In the genomic region with DNA sequence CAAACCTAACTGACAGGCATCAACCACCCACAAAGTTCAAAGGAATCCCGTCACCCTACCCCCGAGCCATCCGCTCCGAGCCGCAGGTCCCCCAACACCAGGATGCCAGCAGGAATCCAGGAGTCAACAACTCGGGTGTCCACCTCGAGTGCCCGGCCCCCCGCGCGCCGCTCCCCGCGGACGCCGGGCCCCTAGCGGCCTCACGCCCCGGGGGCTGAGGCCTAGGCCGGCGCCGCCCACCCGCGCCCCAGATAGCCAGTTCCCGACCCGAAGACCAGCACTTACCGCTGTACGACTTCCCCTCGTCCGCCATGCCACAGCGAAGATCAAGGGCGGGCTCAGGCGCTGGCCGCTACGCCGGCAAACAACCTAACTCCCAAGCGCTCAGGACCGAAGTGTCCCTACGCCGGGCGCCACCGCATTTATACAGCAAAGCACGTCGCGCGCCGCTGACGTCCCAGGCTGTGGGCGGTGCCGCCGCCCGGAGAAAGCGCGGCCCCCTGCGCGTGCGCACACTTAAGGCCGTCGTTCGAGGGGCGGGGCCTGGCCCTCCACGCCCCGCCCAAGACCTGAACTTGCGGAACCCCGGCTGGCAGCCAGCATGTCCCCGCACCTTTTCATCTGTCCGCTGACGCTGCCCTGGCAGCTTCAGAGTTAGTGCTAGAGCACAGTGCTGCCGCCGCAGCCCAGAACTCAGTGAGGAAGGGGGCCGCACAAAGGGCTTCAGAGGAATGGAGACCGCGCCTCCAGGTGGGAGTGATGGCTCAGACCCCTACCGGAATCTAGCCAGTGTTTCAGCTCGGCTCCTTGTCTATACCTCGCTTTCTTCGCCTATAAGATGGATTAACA, we compare ENCODE assay signal across 8 cellular contexts. TPM values are rescaled to one million over a fixed set of nuclear protein-coding genes. Genes with fewer than 3 reads are reported as not detected.
A peak's percentile ranks its signal among the peaks of the same experiment; 100 is the strongest.
DNase-seq lines count a peak whose midpoint lies in the region; ATAC-seq, FAIRE-seq and TF ChIP-seq lines count a peak whose summit lies in the region.

Gene NXF1 (minus strand): TSS at position 397 of the 849 bp plus-strand sequence. CDS start 84 bp downstream, at position 313.

- H2BK15ac ChIP-seq in H1 (ENCODE audit: low read length), result no peak within 1 kb of the TSS

- TF ChIP-seq POLR2A in H1 (IDR thresholded peaks at IDR 0.05; ENCODE audit: control extremely low read depth in 1 of 2, low read depth in 2 of 2, low read length in 2 of 2), result peak; percentile 100

- H3K23me2 ChIP-seq in H1 (ENCODE audit: low read depth, low read length), result peaks cover 4% of the 10 kb centered on the region; the same call in 1 of the 2 replicates

- in situ Hi-C loops in Caki2 (cut with HindIII; ENCODE audit: low pct_unique_long_range_greater_than_20kb, low sequenced_read_pairs), result no loop called here

- peak within 1 kb of the TSS; percentile 48; the same call in 1 of the 2 replicates for H3K27ac ChIP-seq in H1 (ENCODE audit: low read depth, low read length)

- peaks cover 2 to 3% of the 10 kb centered on the region in 2 experiments for H4K20me1 ChIP-seq in H1 (replicated peaks in 1 of 2; ENCODE audit: control insufficient read depth in 1 of 2, insufficient read depth in 2 of 2, low read length in 2 of 2)

- TF ChIP-seq RAD21 in H1 (IDR thresholded peaks at IDR 0.05 in 1 of 2, conservative IDR thresholded peaks at IDR 0.05 in 1 of 2; ENCODE audit: low read depth in 2 of 2, low read length in 2 of 2), result 0 out of 4 replicates have a peak, but pooled peaks of 1 of the 2 experiments have one; percentile 4

- H3K79me1 ChIP-seq in H1 (ENCODE audit: low read depth, low read length), result peaks cover 6% of the 10 kb centered on the region; the same call in 1 of the 2 replicates

- no peak within 1 kb of the TSS for H2BK120ac ChIP-seq in H1 (replicated peaks; ENCODE audit: low read depth, low read length)

- CTCF ChIA-PET in H1 (lab: Charles Lee; ENCODE audit: partially characterized antibody), result interaction anchor here (0.6 to 1.6 kb wide), 6 partner anchors 18 to 1695 kb away, joined by 3 to 5 read pairs (median 4); partner anchors contain the start of gene TMEM179B

- POLR2A ChIA-PET in H1 (lab: Charles Lee; ENCODE audit: partially characterized antibody), result interaction anchor here (0.6 to 10.0 kb wide), 47 partner anchors 7 to 759 kb away, joined by 3 to 251 read pairs (median 7); partner anchors contain the start of genes B3GAT3, BSCL2, C11orf98 and CSKMT

- no peak for FAIRE-seq in HTR-8/SVneo (lab: Jason Lieb, UNC)
- no peak for FAIRE-seq in H1 (lab: Jason Lieb, UNC)

- peak within 1 kb of the TSS; percentile 66 to 85 (median 81) for H3K4me3 ChIP-seq in H1 (ENCODE audit: extremely low read depth in 1 of 4, insufficient read depth in 2 of 4, low read depth in 3 of 4, low read length in 4 of 4)

- DNase-seq in Caki2 (ENCODE audit: low read depth) (peak; percentile 88), HTR-8/SVneo (ENCODE audit: insufficient read length, low spot score) (peak; percentile 87), NOMO-1 treated with DMSO at 0.1 percent for 48 hours (lab: John Stamatoyannopoulos, UW; ENCODE audit: unreplicated experiment) (peak; percentile 92), H1 (ENCODE audit: low read depth in 1 of 2, low spot score in 2 of 2) (peak; percentile 96 to 100), mesenteric fat pad (ENCODE audit: low spot score) (peak; percentile 99)
- peak; percentile 87 for DNase-seq in activated CD8-positive, alpha-beta memory T cell treated with anti-CD3 and anti-CD28 coated beads for 4 hours (ENCODE audit: low read depth in 2 of 2)
- DNase-seq in stimulated activated CD8-positive, alpha-beta memory T cell treated with anti-CD3 and anti-CD28 coated beads, Interleukin-15, amount 100 ng/mL, for 1 hour (ENCODE audit: low read depth), result peak; percentile 92

- no peaks in the 10 kb centered on the region for H3K27me3 ChIP-seq in H1 (replicated peaks in 1 of 4; ENCODE audit: control insufficient read depth in 3 of 4, extremely low read depth in 1 of 4, insufficient read depth in 3 of 4, low read length in 3 of 4)

- peaks cover 14 to 27% (median 21%) of the 10 kb centered on the region in 4 experiments for H3K36me3 ChIP-seq in H1 (ENCODE audit: control insufficient read depth in 2 of 4, insufficient read depth in 4 of 4, low read length in 3 of 4)

- H3K4ac ChIP-seq in H1 (replicated peaks; ENCODE audit: insufficient read length, low read depth, low read length), result no peak within 1 kb of the TSS

- peak within 1 kb of the TSS; percentile 77 to 84 (median 78) for H3K9ac ChIP-seq in H1 (replicated peaks in 1 of 4; ENCODE audit: extremely low read depth in 1 of 4, low read depth in 3 of 4, low read length in 3 of 4)

- H4K91ac ChIP-seq in H1 (replicated peaks; ENCODE audit: insufficient read length, low read length), result no peak within 1 kb of the TSS

- H2BK12ac ChIP-seq in H1 (ENCODE audit: low read depth, low read length), result no peak within 1 kb of the TSS

- 1% methylated on average over 74 of the region's 77 CpGs; no CpG with 5 or more reads in 1 of the 2 experiments for WGBS in H1 (ENCODE audit: extremely low coverage in 1 of 2, insufficient coverage in 1 of 2, insufficient read length in 1 of 2, insufficient replicate concordance in 2 of 2, low coverage in 1 of 2, low lambda C conversion rate in 2 of 2, missing lambda C conversion rate in 1 of 2), 2 experiments

- H3K4me1 ChIP-seq in H1 (replicated peaks in 1 of 4; ENCODE audit: control insufficient read depth in 3 of 4, insufficient read depth in 4 of 4, low read length in 3 of 4), result peaks cover 0 to 5% (median under 1%) of the 10 kb centered on the region in 4 experiments; a peak in 1 of 7 replicates

- TF ChIP-seq EP300 in H1 (IDR thresholded peaks at IDR 0.05; ENCODE audit: borderline replicate concordance in 1 of 2, low read depth in 2 of 2, low read length in 2 of 2), result peak in 1 of 2 experiments; percentile 65; a peak in 1 of 3 replicates

- H4K5ac ChIP-seq in H1 (ENCODE audit: insufficient read length, low read depth, low read length), result peak within 1 kb of the TSS; percentile 53

- H3K79me2 ChIP-seq in H1 (ENCODE audit: control insufficient read depth in 1 of 2, insufficient read depth in 2 of 2, low read length in 2 of 2), result peaks cover 5 to 18% of the 10 kb centered on the region in 2 experiments; a peak in 3 of 4 replicates

- peak; percentile 65 for ATAC-seq in GM21367 (IDR thresholded peaks at IDR 0.05; ENCODE audit: unreplicated experiment)

- H3K56ac ChIP-seq in H1 (replicated peaks; ENCODE audit: insufficient read length, low read depth, low read length), result peak within 1 kb of the TSS; percentile 43

- peak in 1 of 3 experiments; percentile 20; a peak in 1 of 4 replicates for TF ChIP-seq CTCF in H1 (IDR thresholded peaks at IDR 0.05; ENCODE audit: control extremely low read depth in 1 of 3, insufficient read depth in 1 of 3, low read depth in 1 of 3, low read length in 3 of 3)

- peak within 1 kb of the TSS; percentile 89; the same call in 1 of the 2 replicates for H3K18ac ChIP-seq in H1 (ENCODE audit: extremely low read depth, low read length)

- H2BK5ac ChIP-seq in H1 (ENCODE audit: low read depth, low read length), result 0 out of 2 replicates have a peak within 1 kb of the TSS, but pooled peaks have one; percentile 3

- H3K9me3 ChIP-seq in H1 (ENCODE audit: insufficient read depth in 2 of 2, low read depth in 1 of 2, low read length in 1 of 2), result no peaks in the 10 kb centered on the region

- H4K8ac ChIP-seq in H1 (ENCODE audit: extremely low read depth, insufficient read depth, low read length), result peak within 1 kb of the TSS; percentile 81; the same call in 1 of the 2 replicates

- peak within 1 kb of the TSS; percentile 81 to 93 for H3K4me2 ChIP-seq in H1 (ENCODE audit: insufficient read depth in 1 of 2, low read depth in 2 of 2, low read length in 2 of 2)

- H2AK5ac ChIP-seq in H1 (ENCODE audit: low read depth, low read length), result no peak within 1 kb of the TSS

- H3K14ac ChIP-seq in H1 (ENCODE audit: insufficient read length), result no peak within 1 kb of the TSS

- H2BK20ac ChIP-seq in H1 (ENCODE audit: low read length), result no peak within 1 kb of the TSS

- no peak within 1 kb of the TSS for H3K23ac ChIP-seq in H1 (ENCODE audit: insufficient read length)

- no peak within 1 kb of the TSS for H2AFZ ChIP-seq in H1 (ENCODE audit: low read length)

TF ChIP-seq in H1, 55 proteins besides CTCF, POLR2A, EP300 and RAD21 (continues in another document):
- TF ChIP-seq SP1 (IDR thresholded peaks at IDR 0.05; ENCODE audit: low read depth, low read length) (peak; percentile 86), RFX5 (IDR thresholded peaks at IDR 0.05; ENCODE audit: borderline replicate concordance, low read depth, low read length) (no peak), CREB1 (IDR thresholded peaks at IDR 0.05) (peak; percentile 99), YY1 (IDR thresholded peaks at IDR 0.05; ENCODE audit: low read depth, low read length) (peak; percentile 70; the same call in 1 of the 2 replicates), TCF12 (IDR thresholded peaks at IDR 0.05; ENCODE audit: low read depth, low read length) (no peak), NRF1 (IDR thresholded peaks at IDR 0.05; ENCODE audit: low read depth, low read length) (peak; percentile 82), KDM5A (IDR thresholded peaks at IDR 0.05; ENCODE audit: low read length) (no peak)

RNA-seq across cellular contexts. Expression of gene NXF1, which starts in this region (rescaled TPM):
- total RNA-seq in Caki2 (2014; rRNA removed; shearing (Covaris generic); ENCODE audit: low replicate concordance), result 1.5 and 6.3 TPM in 2 replicates
- 44.8 and 49.8 TPM in 2 replicates for total RNA-seq in H1 (2021; fragmentation: NEBNext Ultra II Directional; extraction: Animal tissue kit (Norgen Biotek cat#: 25700))
- 48.1 and 63.6 TPM in 2 replicates for polyA plus RNA-seq in H1 (2011; rRNA removed)
- polyA plus RNA-seq in H1 (2011; cell fraction: cytosol; rRNA removed), result 27.3 TPM
- polyA plus RNA-seq in H1 (2011; cell fraction: nucleus; rRNA removed), result 129 TPM
- polyA plus RNA-seq in H1 (2012, experiment 1 of 2), result 51.2 to 60.5 TPM (median 56.5 TPM) in 4 replicates
- 34.5 TPM for polyA plus RNA-seq in H1 (2012, experiment 2 of 2)
- polyA plus RNA-seq in H1 (2013, experiment 1 of 2), result 38.0 TPM
- 35.0 TPM for polyA plus RNA-seq in H1 (2013, experiment 2 of 2)
- 31.5 and 31.8 TPM in 2 replicates for polyA minus RNA-seq in H1 (2011; rRNA and poly(A)+ RNA removed)
- 20.5 TPM for polyA minus RNA-seq in H1 (2011; cell fraction: cytosol; rRNA and poly(A)+ RNA removed)
- polyA minus RNA-seq in H1 (2011; cell fraction: nucleus; rRNA and poly(A)+ RNA removed), result 20.0 TPM
- total RNA-seq in mesenteric fat pad, result 77.6 TPM

Comparison
In these comparisons a context has a peak if more than half of its experiments do, and no peak if none do; other contexts are left out.
1. Peak in every context shown above with its lines: DNase-seq, ATAC-seq, H3K4me3 ChIP-seq and H3K27ac ChIP-seq.